In the genomic region with DNA sequence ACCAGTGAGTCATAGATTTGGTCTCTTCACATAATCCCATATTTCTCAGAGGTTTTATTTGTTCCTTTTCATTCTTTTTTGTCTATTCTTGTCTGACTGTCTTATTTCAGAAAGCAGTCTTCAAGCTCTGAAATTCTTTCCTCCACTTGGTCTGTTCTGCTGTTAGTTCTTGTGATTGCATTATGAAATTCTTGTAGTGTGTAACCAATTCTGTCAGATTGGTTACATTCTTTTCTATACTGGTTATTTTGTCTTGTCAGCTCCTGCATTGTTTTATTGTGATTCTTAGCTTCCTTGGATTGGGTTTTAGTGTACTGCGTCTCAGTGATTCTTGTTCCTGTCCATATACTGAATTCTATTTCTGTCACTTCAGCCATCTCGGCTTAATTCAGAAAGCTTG, we compare ENCODE assay signal across 15 cellular contexts. TPM values are rescaled to one million over a fixed set of nuclear protein-coding genes. Genes with fewer than 3 reads are reported as not detected.
DNase-seq lines count a peak whose midpoint lies in the region; ATAC-seq and TF ChIP-seq lines count a peak whose summit lies in the region.
"Had no signal": no experiment of that assay in that cellular context is flagged by ENCODE, and none has a peak within 500 bp of the region (broad histone marks: within the 10 kb centered on the region; RNA-seq: fewer than 3 reads in every experiment).

No MANE protein-coding gene starts in this region.

- peaks cover 13% of the 10 kb centered on the region for H3K36me3 Mint-ChIP-seq in Calu3 (ENCODE audit: insufficient read depth, unreplicated experiment)
- peaks cover 37% of the 10 kb centered on the region for H3K36me3 Mint-ChIP-seq in Caco-2 (ENCODE audit: insufficient read depth, unreplicated experiment)

- peaks cover 47% of the 10 kb centered on the region for H3K4me1 Mint-ChIP-seq in Calu3 (ENCODE audit: low read depth, unreplicated experiment)
- peaks cover 26% of the 10 kb centered on the region for H3K4me1 Mint-ChIP-seq in Caco-2 (ENCODE audit: low read depth, unreplicated experiment)

- no peak overlapping the region for H3K4me3 ChIP-seq in rectal smooth muscle tissue (ENCODE audit: low read length)
- no peak overlapping the region for H3K4me3 ChIP-seq in Caco-2 (ENCODE audit: low read depth, low read length)
- H3K4me3 ChIP-seq: SJCRH30 had no signal

- H3K27me3 ChIP-seq in rectal smooth muscle tissue (ENCODE audit: control insufficient read depth, insufficient read depth, low read length) (no peaks in the 10 kb centered on the region), Caco-2 (replicated peaks; ENCODE audit: control insufficient read depth, insufficient read depth, low read length) (no peaks in the 10 kb centered on the region)
- H3K27me3 ChIP-seq: SJCRH30 had no signal

- H3K9ac ChIP-seq in rectal smooth muscle tissue (ENCODE audit: low read length), result no peak overlapping the region

- H3K9me3 ChIP-seq in Caco-2, result no peaks in the 10 kb centered on the region; the same call in 1 of the 2 replicates
- H3K9me3 ChIP-seq: SJCRH30 had no signal

- in situ Hi-C loops in KBM-7 (cut with MboI; ENCODE audit: low pct_unique_long_range_greater_than_20kb, low sequenced_read_pairs), result no loop called here

- H3K4me3 Mint-ChIP-seq in Calu3 (ENCODE audit: low read depth, unreplicated experiment), result no peak overlapping the region
- H3K4me3 Mint-ChIP-seq in Caco-2 (ENCODE audit: unreplicated experiment), result no peak overlapping the region
- H3K4me3 Mint-ChIP-seq: CD4-positive, CD25-positive, alpha-beta regulatory T cell had no signal

- peak; percentile 60 for ATAC-seq in SK-N-SH treated with all-trans-retinoic acid at 6 μM for 48 hours

- CTCF ChIA-PET in Calu3 (lab: Charles Lee) (interaction anchor here (0.7 to 1.2 kb wide), 2 partner anchors 197 to 267 kb away, joined by 3 to 5 read pairs; no protein-coding TSS in a partner anchor), Caco-2 (lab: Charles Lee) (interaction anchor here (0.7 kb wide), 1 partner anchor 258 kb away, joined by 3 read pairs; no protein-coding TSS in a partner anchor)

- POLR2A ChIA-PET in Caco-2 (lab: Charles Lee), result no interaction called here

- peak overlapping the region; percentile 2 for H3K27ac Mint-ChIP-seq in Calu3 (ENCODE audit: unreplicated experiment)
- no peak overlapping the region for H3K27ac Mint-ChIP-seq in Caco-2 (ENCODE audit: unreplicated experiment)

- H3K36me3 ChIP-seq in rectal smooth muscle tissue (ENCODE audit: control insufficient read depth, insufficient read depth, low read length) (no peaks in the 10 kb centered on the region), Caco-2 (ENCODE audit: control insufficient read depth, insufficient read depth, low read length) (peaks cover 3% of the 10 kb centered on the region)

- TF ChIP-seq CTCF in Calu3 (IDR thresholded peaks at IDR 0.05; ENCODE audit: unreplicated experiment) (no peak), Caco-2 (IDR thresholded peaks at IDR 0.05; ENCODE audit: insufficient read depth in 1 of 2, low read depth in 1 of 2, low read length in 1 of 2, severe bottlenecking in 1 of 2, unreplicated experiment in 1 of 2) (no peak)

- BruUV-seq in Calu3 (replicated peaks; lab: Mats Ljungman, UMichigan) (no TSS peak), Caco-2 (replicated peaks; lab: Mats Ljungman, UMichigan) (no TSS peak)

- DNase-seq in Calu3 (no peak), fibroblast of peridontal ligament (ENCODE audit: extremely low read depth) (peak; percentile 30), Caco-2 (no peak), KBM-7 (no peak)
- no peak for DNase-seq in activated CD4-positive, alpha-beta T cell treated with anti-CD3 and anti-CD28 coated beads for 1 hour
- DNase-seq: CD4-positive, CD25-positive, alpha-beta regulatory T cell; DMS79 treated with DMSO at 0.1 percent for 48 hours; GDM1; NCI-H1436 treated with DMSO at 0.1 percent for 48 hours; NCI-H226; OCI-M1; SJCRH30 had no signal

- peaks cover 16% of the 10 kb centered on the region for H3K4me1 ChIP-seq in rectal smooth muscle tissue (ENCODE audit: control insufficient read depth, insufficient read depth, low read length)
- H3K4me1 ChIP-seq in Caco-2, result peaks cover 15% of the 10 kb centered on the region
- H3K4me1 ChIP-seq: SJCRH30 had no signal

- peak overlapping the region; percentile 59 for H3K27ac ChIP-seq in rectal smooth muscle tissue (ENCODE audit: low read depth, low read length)
- H3K27ac ChIP-seq: RWPE1, SJCRH30 had no signal

- H3K27me3 Mint-ChIP-seq in Calu3 (ENCODE audit: unreplicated experiment), result no peaks in the 10 kb centered on the region
- H3K27me3 Mint-ChIP-seq in Caco-2 (ENCODE audit: insufficient read depth, unreplicated experiment), result no peaks in the 10 kb centered on the region
- H3K27me3 Mint-ChIP-seq: CD4-positive, CD25-positive, alpha-beta regulatory T cell had no signal

- intact Hi-C loops in Calu3 (cut with micrococcal nuclease; ENCODE audit: unreplicated experiment) (loop anchor here (5.0 kb wide), 1 partner anchor 147 kb away; no protein-coding TSS in a partner anchor), Caco-2 (cut with micrococcal nuclease; ENCODE audit: unreplicated experiment) (no loop called here)

- H3K9me3 Mint-ChIP-seq in Calu3 (ENCODE audit: low read depth, unreplicated experiment) (no peaks in the 10 kb centered on the region), Caco-2 (ENCODE audit: unreplicated experiment) (no peaks in the 10 kb centered on the region)

TF ChIP-seq in SK-N-SH treated with all-trans-retinoic acid at 6 μM for 48 hours, 23 proteins besides CTCF, POLR2A, EP300 and RAD21:
- TF ChIP-seq, protein P1, sequence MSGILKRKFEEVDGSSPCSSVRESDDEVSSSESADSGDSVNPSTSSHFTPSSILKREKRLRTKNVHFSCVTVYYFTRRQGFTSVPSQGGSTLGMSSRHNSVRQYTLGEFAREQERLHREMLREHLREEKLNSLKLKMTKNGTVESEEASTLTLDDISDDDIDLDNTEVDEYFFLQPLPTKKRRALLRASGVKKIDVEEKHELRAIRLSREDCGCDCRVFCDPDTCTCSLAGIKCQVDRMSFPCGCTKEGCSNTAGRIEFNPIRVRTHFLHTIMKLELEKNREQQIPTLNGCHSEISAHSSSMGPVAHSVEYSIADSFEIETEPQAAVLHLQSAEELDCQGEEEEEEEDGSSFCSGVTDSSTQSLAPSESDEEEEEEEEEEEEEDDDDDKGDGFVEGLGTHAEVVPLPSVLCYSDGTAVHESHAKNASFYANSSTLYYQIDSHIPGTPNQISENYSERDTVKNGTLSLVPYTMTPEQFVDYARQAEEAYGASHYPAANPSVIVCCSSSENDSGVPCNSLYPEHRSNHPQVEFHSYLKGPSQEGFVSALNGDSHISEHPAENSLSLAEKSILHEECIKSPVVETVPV (CRISPR knock-in tag; IDR thresholded peaks at IDR 0.05), result no peak
- peak; percentile 20; the same call in 1 of the 2 replicates for TF ChIP-seq ISL1 (CRISPR knock-in tag; IDR thresholded peaks at IDR 0.05)

RNA-seq across cellular contexts. Expression of a gene that starts 18.6 kb away (rescaled TPM):
- total RNA-seq in Calu3 (2022) (82.9 and 89.2 TPM in 2 replicates), Caco-2 (2022) (120 and 123 TPM in 2 replicates)
